Comparison of ENCODE assay signal across 28 cellular contexts in genomic region chr22:23386822-23387580, GRCh38.
DNase-seq lines count a peak whose midpoint lies in the region; ATAC-seq, FAIRE-seq and TF ChIP-seq lines count a peak whose summit lies in the region.
"Had no signal": no experiment of that assay in that cellular context is flagged by ENCODE, and none has a peak within 500 bp of the region (broad histone marks: within the 10 kb centered on the region; RNA-seq: fewer than 3 reads in every experiment).

No MANE protein-coding gene starts in this region.

- H3K4me2 ChIP-seq in H1 (ENCODE audit: insufficient read depth in 1 of 2, low read depth in 2 of 2, low read length in 2 of 2) (no peak overlapping the region), osteoblast (ENCODE audit: insufficient read depth, low read length) (no peak overlapping the region), PC-3 (ENCODE audit: low read length) (no peak overlapping the region)

- intact Hi-C loops in cardiac septum (cut with DNase I) (loop anchor here (2.0 to 5.0 kb wide), 4 partner anchors 72 to 428 kb away; no protein-coding TSS in a partner anchor), upper lobe of right lung (cut with DNase I) (loop anchor here (10.0 kb wide), 1 partner anchor 212 kb away; no protein-coding TSS in a partner anchor), PC-3 (cut with micrococcal nuclease) (loop anchor here (5.0 to 10.0 kb wide), 2 partner anchors 62 to 430 kb away; no protein-coding TSS in a partner anchor)

- no peak for FAIRE-seq in H1 (lab: Jason Lieb, UNC)
- FAIRE-seq: GM12892, GM18507 had no signal

- no peak for TF ChIP-seq EP300 in H1 (IDR thresholded peaks at IDR 0.05; ENCODE audit: borderline replicate concordance in 1 of 2, low read depth in 2 of 2, low read length in 2 of 2)

- TF ChIP-seq RAD21 in H1 (IDR thresholded peaks at IDR 0.05 in 1 of 2, conservative IDR thresholded peaks at IDR 0.05 in 1 of 2; ENCODE audit: low read depth in 2 of 2, low read length in 2 of 2), result no peak

- POLR2A ChIA-PET in H1 (lab: Charles Lee; ENCODE audit: partially characterized antibody) (no interaction called here), PC-3 (lab: Charles Lee; ENCODE audit: unreplicated experiment) (no interaction called here)

- BruUV-seq in PC-3 (replicated peaks; lab: Mats Ljungman, UMichigan), result no TSS peak

- H2BK12ac ChIP-seq in H1 (ENCODE audit: low read depth, low read length), result no peak overlapping the region

- H3K23ac ChIP-seq in H1 (ENCODE audit: insufficient read length), result no peak overlapping the region

- ATAC-seq in upper lobe of right lung (no peak), PC-3 (no peak)

- H3K36me3 ChIP-seq in right atrium auricular region (no peaks in the 10 kb centered on the region), H1 (ENCODE audit: control insufficient read depth in 2 of 4, insufficient read depth in 4 of 4, low read length in 3 of 4) (no peaks in the 10 kb centered on the region), osteoblast (ENCODE audit: insufficient read depth, low read length) (no peaks in the 10 kb centered on the region), upper lobe of right lung (no peaks in the 10 kb centered on the region), PC-3 (ENCODE audit: low read depth, low read length) (no peaks in the 10 kb centered on the region)
- H3K36me3 ChIP-seq: BE2C, HAP-1 had no signal

- H2AFZ ChIP-seq in H1 (ENCODE audit: low read length), result no peak overlapping the region
- no peak overlapping the region for H2AFZ ChIP-seq in osteoblast (ENCODE audit: low read length)
- no peak overlapping the region for H2AFZ ChIP-seq in PC-3 (ENCODE audit: low read length)
- H2AFZ ChIP-seq: GM23248 had no signal

- H3K23me2 ChIP-seq in H1 (ENCODE audit: low read depth, low read length), result no peaks in the 10 kb centered on the region

- H3K27ac ChIP-seq in right atrium auricular region, result no peak overlapping the region
- H3K27ac ChIP-seq in H1 (ENCODE audit: low read depth, low read length), result no peak overlapping the region
- H3K27ac ChIP-seq in osteoblast (ENCODE audit: low read depth, low read length), result no peak overlapping the region
- no peak overlapping the region for H3K27ac ChIP-seq in upper lobe of right lung
- H3K27ac ChIP-seq in PC-3 (ENCODE audit: low read length), result no peak overlapping the region
- H3K27ac ChIP-seq: GM23248 had no signal

- peak; percentile 41 for DNase-seq in cardiac septum (ENCODE audit: low spot score)
- no peak for DNase-seq in right atrium auricular region (ENCODE audit: low spot score)
- DNase-seq in H1 (ENCODE audit: low read depth in 1 of 2, low spot score in 2 of 2), result no peak
- peak; percentile 80 for DNase-seq in osteoblast (ENCODE audit: insufficient read length, low spot score, missing footprints)
- DNase-seq in upper lobe of right lung, result peak; percentile 59
- no peak for DNase-seq in activated naive CD4-positive, alpha-beta T cell treated with anti-CD3 and anti-CD28 coated beads, Interleukin-2, amount 50 U/mL, for 16 hours
- no peak for DNase-seq in SW 1271 (lab: John Stamatoyannopoulos, UW)
- DNase-seq in PC-3, result no peak
- DNase-seq: 8988T, ACHN, BE2C, Calu3, DMS153, DND-41, GM23248, KBM-7, MV-4-11, NCI-H1105, NCI-H1436 treated with DMSO at 0.1 percent for 48 hours, NCI-H187 treated with DMSO at 0.1 percent for 48 hours, NCI-H2171 treated with DMSO at 0.1 percent for 48 hours, NCI-H345, NCI-H524, NCI-H774, SIG-M5 had no signal

- no peak overlapping the region for H2BK15ac ChIP-seq in H1 (ENCODE audit: low read length)

- TF ChIP-seq CTCF in right atrium auricular region (IDR thresholded peaks at IDR 0.05) (no peak), H1 (IDR thresholded peaks at IDR 0.05; ENCODE audit: control extremely low read depth in 1 of 3, insufficient read depth in 1 of 3, low read depth in 1 of 3, low read length in 3 of 3) (no peak), osteoblast (IDR thresholded peaks at IDR 0.05; ENCODE audit: extremely low read depth, low read depth, low read length) (no peak), upper lobe of right lung (IDR thresholded peaks at IDR 0.05) (no peak), PC-3 (conservative IDR thresholded peaks at IDR 0.05; ENCODE audit: low read depth, low read length) (no peak)

- no peak overlapping the region for H4K5ac ChIP-seq in H1 (ENCODE audit: insufficient read length, low read depth, low read length)

- peak overlapping the region; percentile 14; the same call in 1 of the 2 replicates for H4K8ac ChIP-seq in H1 (ENCODE audit: extremely low read depth, insufficient read depth, low read length)

- TF ChIP-seq POLR2A in H1 (IDR thresholded peaks at IDR 0.05; ENCODE audit: control extremely low read depth in 1 of 2, low read depth in 2 of 2, low read length in 2 of 2), result no peak

- WGBS in H1 (ENCODE audit: extremely low coverage in 1 of 2, insufficient coverage in 1 of 2, insufficient read length in 1 of 2, insufficient replicate concordance in 2 of 2, low coverage in 1 of 2, low lambda C conversion rate in 2 of 2, missing lambda C conversion rate in 1 of 2), 2 experiments, result 91% methylated on average over 12 of the region's 12 CpGs; no CpG with 5 or more reads in 1 of the 2 experiments

- no peak overlapping the region for H4K91ac ChIP-seq in H1 (replicated peaks; ENCODE audit: insufficient read length, low read length)

- H3K79me2 ChIP-seq in H1 (ENCODE audit: control insufficient read depth in 1 of 2, insufficient read depth in 2 of 2, low read length in 2 of 2), result no peaks in the 10 kb centered on the region
- H3K79me2 ChIP-seq in osteoblast (ENCODE audit: insufficient read depth, low read length), result no peaks in the 10 kb centered on the region
- no peaks in the 10 kb centered on the region for H3K79me2 ChIP-seq in PC-3 (ENCODE audit: low read length)

- H2BK120ac ChIP-seq in H1 (replicated peaks; ENCODE audit: low read depth, low read length), result no peak overlapping the region

- H3F3A ChIP-seq in PC-3 (ENCODE audit: low read length, unreplicated experiment), result no peaks in the 10 kb centered on the region

- H3K4me1 ChIP-seq in right atrium auricular region (no peaks in the 10 kb centered on the region), H1 (replicated peaks in 1 of 4; ENCODE audit: control insufficient read depth in 3 of 4, insufficient read depth in 4 of 4, low read length in 3 of 4) (peaks cover 0 to 10% (median 4%) of the 10 kb centered on the region in 4 experiments; a peak in 5 of 7 replicates), osteoblast (ENCODE audit: insufficient read depth, low read length) (no peaks in the 10 kb centered on the region), upper lobe of right lung (peaks cover 6% of the 10 kb centered on the region), PC-3 (ENCODE audit: insufficient read depth, low read length) (no peaks in the 10 kb centered on the region)
- H3K4me1 ChIP-seq: HAP-1 had no signal

- H2AK5ac ChIP-seq in H1 (ENCODE audit: low read depth, low read length), result no peak overlapping the region

- no peak overlapping the region for H3K9ac ChIP-seq in H1 (replicated peaks in 1 of 4; ENCODE audit: extremely low read depth in 1 of 4, low read depth in 3 of 4, low read length in 3 of 4)
- H3K9ac ChIP-seq in PC-3 (ENCODE audit: low read length), result no peak overlapping the region
- H3K9ac ChIP-seq: GM23248 had no signal

- no peak overlapping the region for H2BK20ac ChIP-seq in H1 (ENCODE audit: low read length)

- H3K79me1 ChIP-seq in H1 (ENCODE audit: low read depth, low read length), result no peaks in the 10 kb centered on the region

- H3K56ac ChIP-seq in H1 (replicated peaks; ENCODE audit: insufficient read length, low read depth, low read length), result no peak overlapping the region

- no peak overlapping the region for H3K4me3 ChIP-seq in right atrium auricular region
- no peak overlapping the region for H3K4me3 ChIP-seq in H1 (ENCODE audit: extremely low read depth in 1 of 4, insufficient read depth in 2 of 4, low read depth in 3 of 4, low read length in 4 of 4)
- no peak overlapping the region for H3K4me3 ChIP-seq in osteoblast (ENCODE audit: insufficient read depth, low read length)
- H3K4me3 ChIP-seq in upper lobe of right lung, result no peak overlapping the region
- H3K4me3 ChIP-seq in PC-3 (ENCODE audit: low read length), result no peak overlapping the region
- H3K4me3 ChIP-seq: GM23248, HAP-1 had no signal

- H3K9me3 ChIP-seq in right atrium auricular region (no peaks in the 10 kb centered on the region), H1 (ENCODE audit: insufficient read depth in 2 of 2, low read depth in 1 of 2, low read length in 1 of 2) (no peaks in the 10 kb centered on the region), osteoblast (ENCODE audit: low read depth, low read length) (no peaks in the 10 kb centered on the region), upper lobe of right lung (no peaks in the 10 kb centered on the region), PC-3 (ENCODE audit: low read length) (no peaks in the 10 kb centered on the region)
- H3K9me3 ChIP-seq: BE2C, HAP-1 had no signal

- no peak overlapping the region for H3K14ac ChIP-seq in H1 (ENCODE audit: insufficient read length)

- no peak overlapping the region; the same call in 1 of the 2 replicates for H2BK5ac ChIP-seq in H1 (ENCODE audit: low read depth, low read length)

- no peaks in the 10 kb centered on the region for H3K9me2 ChIP-seq in PC-3 (replicated peaks; ENCODE audit: low read length)

- CTCF ChIA-PET in H1 (lab: Charles Lee; ENCODE audit: partially characterized antibody), result interaction anchor here (0.6 to 1.8 kb wide), 18 partner anchors 11 to 250 kb away, joined by 3 to 25 read pairs (median 5); no protein-coding TSS in a partner anchor
- CTCF ChIA-PET in PC-3 (lab: Charles Lee), result interaction anchor here (0.7 kb wide), 1 partner anchor 209 kb away, joined by 10 read pairs; no protein-coding TSS in a partner anchor

- no peak overlapping the region for H3K4ac ChIP-seq in H1 (replicated peaks; ENCODE audit: insufficient read length, low read depth, low read length)

- H3K27me3 ChIP-seq in right atrium auricular region, result no peaks in the 10 kb centered on the region
- no peaks in the 10 kb centered on the region for H3K27me3 ChIP-seq in H1 (replicated peaks in 1 of 4; ENCODE audit: control insufficient read depth in 3 of 4, extremely low read depth in 1 of 4, insufficient read depth in 3 of 4, low read length in 3 of 4)
- H3K27me3 ChIP-seq in osteoblast (ENCODE audit: insufficient read depth, low read length), result no peaks in the 10 kb centered on the region
- no peaks in the 10 kb centered on the region for H3K27me3 ChIP-seq in upper lobe of right lung
- H3K27me3 ChIP-seq in PC-3 (ENCODE audit: low read length), result no peaks in the 10 kb centered on the region
- H3K27me3 ChIP-seq: BE2C had no signal

- H3K18ac ChIP-seq in H1 (ENCODE audit: extremely low read depth, low read length), result no peak overlapping the region

- H4K20me1 ChIP-seq in H1 (replicated peaks in 1 of 2; ENCODE audit: control insufficient read depth in 1 of 2, insufficient read depth in 2 of 2, low read length in 2 of 2), result no peaks in the 10 kb centered on the region
- H4K20me1 ChIP-seq in osteoblast (ENCODE audit: insufficient read depth, low read length), result no peaks in the 10 kb centered on the region
- H4K20me1 ChIP-seq in PC-3 (ENCODE audit: low read length), result no peaks in the 10 kb centered on the region

TF ChIP-seq in H1, 55 proteins besides CTCF, POLR2A, EP300 and RAD21 (continues in another document):
- TF ChIP-seq TBP (IDR thresholded peaks at IDR 0.05; ENCODE audit: low read depth, low read length), result no peak
- TF ChIP-seq HDAC6 (IDR thresholded peaks at IDR 0.05; ENCODE audit: low read depth, low read length), result no peak
- no peak for TF ChIP-seq RXRA (IDR thresholded peaks at IDR 0.05; ENCODE audit: insufficient read depth, low read depth, low read length)
- no peak for TF ChIP-seq CHD2 (IDR thresholded peaks at IDR 0.05; ENCODE audit: low read length)

Comparison
In these comparisons a context has a peak if more than half of its experiments do, and no peak if none do; other contexts are left out.
1. DNase-seq: peak in cardiac septum (single experiment), osteoblast (single experiment) and upper lobe of right lung (single experiment); none in right atrium auricular region (single experiment), H1 (0 of 2), activated naive CD4-positive, alpha-beta T cell treated with anti-CD3 and anti-CD28 coated beads, Interleukin-2, amount 50 U/mL, for 16 hours (single experiment), SW 1271 (0 of 2) and PC-3 (single experiment).